In genomic region chr13:100108913-100109507, GRCh38 we compare ENCODE assay signal across 12 cellular contexts. TPM values are rescaled to one million over a fixed set of nuclear protein-coding genes. Genes with fewer than 3 reads are reported as not detected.
DNase-seq lines count a peak whose midpoint lies in the region; ATAC-seq lines count a peak whose summit lies in the region.
"Had no signal": no experiment of that assay in that cellular context is flagged by ENCODE, and none has a peak within 500 bp of the region (broad histone marks: within the 10 kb centered on the region; RNA-seq: fewer than 3 reads in every experiment).

No MANE protein-coding gene starts in this region.

- in situ Hi-C loops in HAP-1 (cut with MboI; ENCODE audit: low sequenced_read_pairs), result no loop called here

- no peaks in the 10 kb centered on the region for H3K4me1 ChIP-seq in HAP-1
- no peaks in the 10 kb centered on the region for H3K4me1 ChIP-seq in effector memory CD4-positive, alpha-beta T cell (ENCODE audit: control insufficient read depth, insufficient read depth, low read length, poor library complexity, severe bottlenecking)

- no peak overlapping the region for H3K4me3 ChIP-seq in HAP-1
- H3K4me3 ChIP-seq in effector memory CD4-positive, alpha-beta T cell (ENCODE audit: insufficient read depth, low read depth, low read length, poor library complexity, severe bottlenecking), result no peak overlapping the region

- no peaks in the 10 kb centered on the region for H3K27me3 Mint-ChIP-seq in effector memory CD8-positive, alpha-beta T cell

- H3K27ac Mint-ChIP-seq in effector memory CD8-positive, alpha-beta T cell, result no peak overlapping the region

- H3K27me3 ChIP-seq in HAP-1 (ENCODE audit: low read depth), result no peaks in the 10 kb centered on the region
- no peaks in the 10 kb centered on the region for H3K27me3 ChIP-seq in effector memory CD4-positive, alpha-beta T cell (replicated peaks; ENCODE audit: control insufficient read depth, insufficient read depth, low read length, poor library complexity, severe bottlenecking)

- peaks cover 6% of the 10 kb centered on the region for H3K36me3 Mint-ChIP-seq in effector memory CD8-positive, alpha-beta T cell (ENCODE audit: insufficient read depth)

- no peak overlapping the region for H3K4me3 Mint-ChIP-seq in effector memory CD8-positive, alpha-beta T cell

- H3K9me3 Mint-ChIP-seq in effector memory CD8-positive, alpha-beta T cell, result no peaks in the 10 kb centered on the region

- peaks cover under 1 to 3% of the 10 kb centered on the region in 2 donors for H3K4me1 Mint-ChIP-seq in effector memory CD8-positive, alpha-beta T cell (ENCODE audit: low read depth in 2 of 2)

- intact Hi-C loops in left colon (cut with DNase I, micrococcal nuclease), result no loop called here

- ATAC-seq in GM18867 (IDR thresholded peaks at IDR 0.05; ENCODE audit: unreplicated experiment) (peak; percentile 84), GM21723 (IDR thresholded peaks at IDR 0.05; ENCODE audit: unreplicated experiment) (peak; percentile 64), HG03432 (IDR thresholded peaks at IDR 0.05; ENCODE audit: unreplicated experiment) (peak; percentile 57), left colon (peak; percentile 20), HG03039 (IDR thresholded peaks at IDR 0.05; ENCODE audit: unreplicated experiment) (no peak)
- ATAC-seq in effector memory CD8-positive, alpha-beta T cell (replicated peaks), result no peak

- DNase-seq in left colon (no peak), HAP-1 (ENCODE audit: low spot score in 2 of 2) (no peak)
- DNase-seq in effector memory CD8-positive, alpha-beta T cell, result no peak
- no peak for DNase-seq in effector memory CD4-positive, alpha-beta T cell
- DNase-seq: activated CD8-positive, alpha-beta memory T cell treated with anti-CD3 and anti-CD28 coated beads, Interleukin-2, amount 50 U/mL, for 4 hours; amygdala; NCI-H2171 treated with DMSO at 0.1 percent for 48 hours had no signal

- H3K27ac ChIP-seq in effector memory CD4-positive, alpha-beta T cell (ENCODE audit: insufficient read depth, low read length, poor library complexity, severe bottlenecking), result no peak overlapping the region
- H3K27ac ChIP-seq: KMS-11 had no signal

- H3K9me3 ChIP-seq in HAP-1, result no peaks in the 10 kb centered on the region
- H3K9me3 ChIP-seq in effector memory CD4-positive, alpha-beta T cell (ENCODE audit: control insufficient read depth, low read length), result no peaks in the 10 kb centered on the region

- no peaks in the 10 kb centered on the region; the same call in 1 of the 2 replicates for H3K36me3 ChIP-seq in HAP-1 (replicated peaks)
- H3K36me3 ChIP-seq in effector memory CD4-positive, alpha-beta T cell (ENCODE audit: control insufficient read depth, insufficient read depth, low read length), result no peaks in the 10 kb centered on the region

RNA-seq across cellular contexts. Expression of gene PCCA, which starts 20.1 kb away (rescaled TPM):
- total RNA-seq in left colon, result 10 to 100 TPM; 84.1 to 99.1 TPM

Comparison
In these comparisons a context has a peak if more than half of its experiments do, and no peak if none do; other contexts are left out.
1. ATAC-seq: peak in GM18867 (single experiment), GM21723 (single experiment), HG03432 (single experiment) and left colon (single experiment); none in effector memory CD8-positive, alpha-beta T cell (single experiment) and HG03039 (single experiment).